12 cellular contexts compared by ENCODE assay signal in genomic region chr12:102539651-102540553, GRCh38. TPM values are rescaled to one million over a fixed set of nuclear protein-coding genes. Genes with fewer than 3 reads are reported as not detected.
DNase-seq lines count a peak whose midpoint lies in the region; ATAC-seq and TF ChIP-seq lines count a peak whose summit lies in the region.
"Had no signal": no experiment of that assay in that cellular context is flagged by ENCODE, and none has a peak within 500 bp of the region (broad histone marks: within the 10 kb centered on the region; RNA-seq: fewer than 3 reads in every experiment).

No MANE protein-coding gene starts in this region.

- DNase-seq in AG08396 (ENCODE audit: low spot score) (peak; percentile 16), HS-27A (ENCODE audit: low read depth) (peak; percentile 96), astrocyte of the hippocampus (ENCODE audit: low read depth, low spot score) (peak; percentile 72), kidney epithelial cell (ENCODE audit: low read depth) (peak; percentile 65), amygdala (lab: John Stamatoyannopoulos, UW) (no peak), ecto neural progenitor cell (ENCODE audit: low spot score) (no peak), SK-N-DZ (ENCODE audit: low spot score) (no peak)
- no peak for DNase-seq in stimulated activated effector memory CD8-positive, alpha-beta T cell treated with anti-CD3 and anti-CD28 coated beads, Interleukin-12 subunit alpha, Interleukin-12 subunit beta, amount 100 ng/mL, for 72 hours (ENCODE audit: low spot score in 2 of 2)
- DNase-seq: activated CD4-positive, alpha-beta T cell treated with anti-CD3 and anti-CD28 coated beads for 1 hour; CD8-positive, alpha-beta T cell; colonic mucosa; NCI-H1694 had no signal

- H3K27me3 ChIP-seq in kidney epithelial cell (ENCODE audit: control insufficient read depth, insufficient read depth, low read length), result no peaks in the 10 kb centered on the region
- H3K27me3 ChIP-seq: colonic mucosa had no signal

- H3K36me3 Mint-ChIP-seq in stimulated activated effector memory CD8-positive, alpha-beta T cell treated with anti-CD3 and anti-CD28 coated beads, Interleukin-12 subunit alpha, Interleukin-12 subunit beta, amount 100 ng/mL, for 72 hours, result no peaks in the 10 kb centered on the region
- H3K36me3 Mint-ChIP-seq: CD8-positive, alpha-beta T cell had no signal

- H3K9me3 Mint-ChIP-seq in stimulated activated effector memory CD8-positive, alpha-beta T cell treated with anti-CD3 and anti-CD28 coated beads, Interleukin-12 subunit alpha, Interleukin-12 subunit beta, amount 100 ng/mL, for 72 hours, result no peaks in the 10 kb centered on the region
- H3K9me3 Mint-ChIP-seq: CD8-positive, alpha-beta T cell had no signal

- H3K4me3 ChIP-seq in kidney epithelial cell (ENCODE audit: low read depth, low read length), result no peak overlapping the region
- H3K4me3 ChIP-seq: colonic mucosa had no signal

- TF ChIP-seq CTCF in kidney epithelial cell (IDR thresholded peaks at IDR 0.05; ENCODE audit: insufficient read depth, low read length, poor library complexity, severe bottlenecking), result no peak

- H3K4me1 Mint-ChIP-seq in stimulated activated effector memory CD8-positive, alpha-beta T cell treated with anti-CD3 and anti-CD28 coated beads, Interleukin-12 subunit alpha, Interleukin-12 subunit beta, amount 100 ng/mL, for 72 hours, result no peaks in the 10 kb centered on the region

- no peak overlapping the region for H3K4me3 Mint-ChIP-seq in stimulated activated effector memory CD8-positive, alpha-beta T cell treated with anti-CD3 and anti-CD28 coated beads, Interleukin-12 subunit alpha, Interleukin-12 subunit beta, amount 100 ng/mL, for 72 hours
- H3K4me3 Mint-ChIP-seq: CD8-positive, alpha-beta T cell had no signal

- no peaks in the 10 kb centered on the region for H3K36me3 ChIP-seq in kidney epithelial cell (ENCODE audit: control insufficient read depth, insufficient read depth, low read length)
- H3K36me3 ChIP-seq: colonic mucosa had no signal

- ATAC-seq in stimulated activated effector memory CD8-positive, alpha-beta T cell treated with anti-CD3 and anti-CD28 coated beads, Interleukin-12 subunit alpha, Interleukin-12 subunit beta, amount 100 ng/mL, for 72 hours, result no peak
- ATAC-seq: CD8-positive, alpha-beta T cell had no signal

- H3K27ac Mint-ChIP-seq in stimulated activated effector memory CD8-positive, alpha-beta T cell treated with anti-CD3 and anti-CD28 coated beads, Interleukin-12 subunit alpha, Interleukin-12 subunit beta, amount 100 ng/mL, for 72 hours, result no peak overlapping the region
- H3K27ac Mint-ChIP-seq: CD8-positive, alpha-beta T cell had no signal

RNA-seq across cellular contexts. Expression of gene IGF1, which starts 59.5 kb away (rescaled TPM):
- total RNA-seq in kidney epithelial cell, result under 0.01 TPM in 1 of 2 replicates, not detected in the other
- not detected in 2 replicates for polyA plus RNA-seq in SK-N-DZ (2014; cell fraction: cytosol; rRNA removed)
- polyA plus RNA-seq in SK-N-DZ (2014; cell fraction: nucleus; rRNA removed), result not detected in 2 replicates
- total RNA-seq: CD8-positive, alpha-beta T cell had no signal

Comparison
In these comparisons a context has a peak if more than half of its experiments do, and no peak if none do; other contexts are left out.
1. DNase-seq: peak in AG08396 (single experiment), HS-27A (single experiment), astrocyte of the hippocampus (single experiment) and kidney epithelial cell (single experiment); none in stimulated activated effector memory CD8-positive, alpha-beta T cell treated with anti-CD3 and anti-CD28 coated beads, Interleukin-12 subunit alpha, Interleukin-12 subunit beta, amount 100 ng/mL, for 72 hours (0 of 2), amygdala (0 of 56), ecto neural progenitor cell (single experiment) and SK-N-DZ (single experiment).